In the genomic region with DNA sequence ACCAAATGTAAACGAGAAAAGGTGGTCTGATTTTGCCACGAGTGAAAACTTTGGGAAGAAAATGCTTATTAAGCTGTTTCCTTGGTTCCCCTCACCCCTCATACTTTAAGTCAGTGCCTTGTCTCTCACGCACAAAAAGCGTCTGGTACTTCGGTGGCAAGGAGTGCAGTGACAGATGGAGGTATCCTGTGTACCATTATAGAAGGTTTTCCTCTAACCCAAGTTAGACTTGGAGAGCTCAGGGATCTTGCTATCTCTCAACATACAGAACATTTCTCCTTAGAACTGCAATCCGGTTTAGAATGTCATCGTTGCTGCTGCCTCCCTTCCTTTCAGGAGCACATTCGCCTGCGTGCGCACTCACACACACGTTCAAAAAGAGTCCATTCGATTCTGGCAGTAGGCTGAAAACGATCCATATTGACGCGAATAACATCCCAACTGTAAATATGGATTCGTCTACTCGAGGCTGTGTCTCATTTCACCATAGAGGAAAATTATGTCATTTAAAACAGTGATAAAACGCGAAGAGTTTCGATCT, we compare ENCODE assay signal across 8 cellular contexts. TPM values are rescaled to one million over a fixed set of nuclear protein-coding genes. Genes with fewer than 3 reads are reported as not detected.
DNase-seq lines count a peak whose midpoint lies in the region; ATAC-seq, FAIRE-seq and TF ChIP-seq lines count a peak whose summit lies in the region.

No MANE protein-coding gene starts in this region.

- DNase-seq in A673 (ENCODE audit: low spot score): peak; percentile 67
- DNase-seq in GM18507 (ENCODE audit: extremely low spot score, insufficient read length, low read depth): no peak
- DNase-seq in NCI-H748 (lab: John Stamatoyannopoulos, UW; ENCODE audit: unreplicated experiment): peak; percentile 74
- DNase-seq in cerebellum (ENCODE audit: low spot score): peak; percentile 55
- no peak for DNase-seq in left lung
- DNase-seq in tibial artery: no peak
- no peak for DNase-seq in UCSD-AML1 (lab: John Stamatoyannopoulos, UW; ENCODE audit: unreplicated experiment)
- no peak for DNase-seq in AML-193 (lab: John Stamatoyannopoulos, UW)

- CTCF ChIA-PET in A673 (lab: Charles Lee): no interaction called here

- H3K9me3 ChIP-seq in A673 (ENCODE audit: low read depth, low read length, poor library complexity, severe bottlenecking) (no peaks in the 10 kb centered on the region), left lung (no peaks in the 10 kb centered on the region), tibial artery (no peaks in the 10 kb centered on the region)

- H3K27me3 ChIP-seq in A673 (replicated peaks; ENCODE audit: insufficient read depth, low read depth, low read length, poor library complexity): no peaks in the 10 kb centered on the region
- peaks cover 0 to 49% of the 10 kb centered on the region in 2 donors for H3K27me3 ChIP-seq in left lung
- H3K27me3 ChIP-seq in tibial artery: no peaks in the 10 kb centered on the region

- intact Hi-C loops in A673 (cut with micrococcal nuclease; ENCODE audit: unreplicated experiment) (loop anchor here (2.0 to 10.0 kb wide), 8 partner anchors 161 to 1519 kb away; no protein-coding TSS in a partner anchor), left lung (cut with DNase I) (no loop called here), tibial artery (cut with DNase I; ENCODE audit: low total_unique reads) (loop anchor here (5.0 to 10.0 kb wide), 2 partner anchors 439 to 1071 kb away; no protein-coding TSS in a partner anchor)

- H3K27ac ChIP-seq in A673 (ENCODE audit: low read depth, low read length, poor library complexity, severe bottlenecking) (no peak overlapping the region), left lung (peak overlapping the region; percentile 78 to 97), tibial artery (peak overlapping the region; percentile 93 to 99)

- H3K36me3 ChIP-seq in A673 (ENCODE audit: insufficient read depth, low read length, poor library complexity, severe bottlenecking): no peaks in the 10 kb centered on the region
- H3K36me3 ChIP-seq in left lung: peaks cover 0 to under 1% of the 10 kb centered on the region in 2 donors
- no peaks in the 10 kb centered on the region for H3K36me3 ChIP-seq in tibial artery

- BruUV-seq in A673 (replicated peaks; lab: Mats Ljungman, UMichigan): no TSS peak

- peak; percentile 58 for FAIRE-seq in GM18507 (lab: Jason Lieb, UNC)

- POLR2A ChIA-PET in A673 (lab: Charles Lee; ENCODE audit: low non-redundant PET): no interaction called here

- H3K4me1 ChIP-seq in A673 (ENCODE audit: insufficient read depth, low read length, poor library complexity, severe bottlenecking) (peaks cover 3% of the 10 kb centered on the region), left lung (peaks cover 0 to 32% of the 10 kb centered on the region in 2 donors), tibial artery (peaks cover 0 to 10% (median 3%) of the 10 kb centered on the region in 4 donors)

- no peak for ATAC-seq in left lung

- peak overlapping the region; percentile 86 for H3K4me3 ChIP-seq in A673 (ENCODE audit: low read depth, low read length, poor library complexity, severe bottlenecking)
- peak overlapping the region; percentile 73 to 82 for H3K4me3 ChIP-seq in left lung
- peak overlapping the region; percentile 61 to 77 for H3K4me3 ChIP-seq in tibial artery

- no peak for TF ChIP-seq CTCF in A673 (conservative IDR thresholded peaks at IDR 0.05; ENCODE audit: low read depth, low read length)
- no peak for TF ChIP-seq CTCF in left lung (IDR thresholded peaks at IDR 0.05)
- TF ChIP-seq CTCF in tibial artery (IDR thresholded peaks at IDR 0.05): no peak

RNA-seq across cellular contexts. Expression of a gene that starts 1.1 kb away (rescaled TPM):
- total RNA-seq in A673 (2021) (95.9 and 110 TPM in 2 replicates), cerebellum (251 TPM), left lung (100 to 1,000 TPM; 102 to 118 TPM)

Comparison
In these comparisons a context has a peak if more than half of its experiments do, and no peak if none do; other contexts are left out.
1. DNase-seq: peak in A673 (single experiment), NCI-H748 (single experiment) and cerebellum (single experiment); none in GM18507 (single experiment), left lung (0 of 2), tibial artery (0 of 2), UCSD-AML1 (single experiment) and AML-193 (0 of 2).
2. intact Hi-C loops: an anchor here in A673 (2.0 to 10.0 kb wide) and tibial artery (5.0 to 10.0 kb wide); none called in left lung.
3. Peak in every context shown above with its lines, with median percentiles within 50 percentile points of each other: H3K4me3 ChIP-seq.